In genomic region chr20:380763-381580, GRCh38 we compare ENCODE assay signal across 1 cellular context.
A peak's percentile ranks its signal among the peaks of the same experiment; 100 is the strongest.
TF ChIP-seq lines count a peak whose summit lies in the region.

No MANE protein-coding gene starts in this region.

TF ChIP-seq in HepG2, 621 proteins besides CTCF, POLR2A, EP300 and RAD21 (continued from another document and continues in another):
- TF ChIP-seq HNF1B (CRISPR knock-in tag; IDR thresholded peaks at IDR 0.05) (no peak), ZNF784 (CRISPR knock-in tag; IDR thresholded peaks at IDR 0.05; ENCODE audit: borderline replicate concordance) (peak; percentile 7; the same call in 1 of the 2 replicates), RNF2 (conservative IDR thresholded peaks at IDR 0.05; ENCODE audit: low read depth) (no peak), EED (CRISPR knock-in tag; IDR thresholded peaks at IDR 0.05) (peak; percentile 96), NKX3-1 (CRISPR knock-in tag; IDR thresholded peaks at IDR 0.05) (peak; percentile 89; the same call in 1 of the 2 replicates), MAF1 (CRISPR knock-in tag; IDR thresholded peaks at IDR 0.05; ENCODE audit: borderline replicate concordance) (0 out of 2 replicates have a peak, but pooled peaks have one; percentile 21), SALL1 (CRISPR knock-in tag; IDR thresholded peaks at IDR 0.05) (peak; percentile 72), ZNF142 (CRISPR knock-in tag; IDR thresholded peaks at IDR 0.05) (peak; percentile 92), JDP2 (CRISPR knock-in tag; IDR thresholded peaks at IDR 0.05; ENCODE audit: borderline replicate concordance) (no peak; the same call in 1 of the 2 replicates), PHF5A (CRISPR knock-in tag; IDR thresholded peaks at IDR 0.05; ENCODE audit: low read depth, unreplicated experiment) (no peak), HNRNPK (IDR thresholded peaks at IDR 0.05; ENCODE audit: low read depth, low read length, poor library complexity, severe bottlenecking) (peak; percentile 96), NFKBIZ (CRISPR knock-in tag; IDR thresholded peaks at IDR 0.05) (peak; percentile 86), ZNF264 (CRISPR knock-in tag; IDR thresholded peaks at IDR 0.05) (peak; percentile 93), ARHGAP35 (CRISPR knock-in tag; IDR thresholded peaks at IDR 0.05; ENCODE audit: borderline replicate concordance) (peak; percentile 72; the same call in 1 of the 2 replicates), ELF1 (CRISPR knock-in tag; IDR thresholded peaks at IDR 0.05) (peak; percentile 25; the same call in 1 of the 2 replicates), GMEB1 (CRISPR knock-in tag; IDR thresholded peaks at IDR 0.05; ENCODE audit: borderline replicate concordance) (peak; percentile 65; the same call in 1 of the 2 replicates), ZNF12 (CRISPR knock-in tag; IDR thresholded peaks at IDR 0.05) (peak; percentile 84), MBNL3 (CRISPR knock-in tag; conservative IDR thresholded peaks at IDR 0.05) (no peak), ZNF460 (CRISPR knock-in tag; IDR thresholded peaks at IDR 0.05; ENCODE audit: borderline replicate concordance) (no peak; the same call in 1 of the 2 replicates), TFAP4 (IDR thresholded peaks at IDR 0.05; ENCODE audit: borderline replicate concordance, low read depth) (peak; percentile 23; the same call in 1 of the 2 replicates), BRCA1 (CRISPR knock-in tag; IDR thresholded peaks at IDR 0.05) (peak; percentile 56; the same call in 1 of the 2 replicates), TFDP1 (CRISPR knock-in tag; IDR thresholded peaks at IDR 0.05; ENCODE audit: borderline replicate concordance) (peak; percentile 71; the same call in 1 of the 2 replicates), SAP130 (CRISPR knock-in tag; IDR thresholded peaks at IDR 0.05; ENCODE audit: low read depth) (peak; percentile 71), AGO1 (IDR thresholded peaks at IDR 0.05; ENCODE audit: low read depth, low read length, poor library complexity, severe bottlenecking) (peak; percentile 81), ZNF33A (CRISPR knock-in tag; IDR thresholded peaks at IDR 0.05; ENCODE audit: borderline replicate concordance) (no peak; the same call in 1 of the 2 replicates), ZNF280D (CRISPR knock-in tag; IDR thresholded peaks at IDR 0.05) (peak; percentile 74; the same call in 1 of the 2 replicates), NR2F2 (IDR thresholded peaks at IDR 0.05; ENCODE audit: borderline replicate concordance, low read depth) (0 out of 2 replicates have a peak, but pooled peaks have one; percentile 29), USF2 (IDR thresholded peaks at IDR 0.05; ENCODE audit: low read depth, low read length) (no peak), USF2 (CRISPR knock-in tag; IDR thresholded peaks at IDR 0.05; ENCODE audit: borderline replicate concordance) (no peak), IRX3 (CRISPR knock-in tag; IDR thresholded peaks at IDR 0.05; ENCODE audit: borderline replicate concordance, low read depth) (peak; percentile 88), ZNF207 (IDR thresholded peaks at IDR 0.05; ENCODE audit: borderline replicate concordance) (no peak), ZSCAN12 (CRISPR knock-in tag; IDR thresholded peaks at IDR 0.05) (peak; percentile 69; the same call in 1 of the 2 replicates), SMARCC2 (IDR thresholded peaks at IDR 0.05) (no peak)
